Comparison of ENCODE assay signal across 8 cellular contexts in genomic region chr20:63775096-63775978, GRCh38. TPM values are rescaled to one million over a fixed set of nuclear protein-coding genes. Genes with fewer than 3 reads are reported as not detected.
DNase-seq lines count a peak whose midpoint lies in the region; ATAC-seq lines count a peak whose summit lies in the region.

No MANE protein-coding gene starts in this region.

- H3K4me1 ChIP-seq in adipocyte (ENCODE audit: control insufficient read depth, insufficient read depth, low read length): no peaks in the 10 kb centered on the region
- H3K4me1 ChIP-seq in right cardiac atrium (ENCODE audit: control insufficient read depth, insufficient read depth, low read length): no peaks in the 10 kb centered on the region

- H3K9ac ChIP-seq in adipocyte (ENCODE audit: low read length): peak overlapping the region; percentile 58

- H3K27me3 ChIP-seq in adipocyte (replicated peaks; ENCODE audit: control insufficient read depth, insufficient read depth, low read length): peaks cover 4% of the 10 kb centered on the region
- H3K27me3 ChIP-seq in right cardiac atrium (ENCODE audit: control insufficient read depth, insufficient read depth): no peaks in the 10 kb centered on the region

- H3K36me3 Mint-ChIP-seq in activated CD4-positive, alpha-beta memory T cell treated with anti-CD3 and anti-CD28 coated beads for 36 hours: no peaks in the 10 kb centered on the region
- no peaks in the 10 kb centered on the region for H3K36me3 Mint-ChIP-seq in activated CD4-positive, alpha-beta memory T cell treated with anti-CD3 and anti-CD28 coated beads, Interleukin-2, amount 10 ng/mL, durations not matched to agents 7 days and 5 days (ENCODE audit: low read depth)

- ATAC-seq in right cardiac atrium (peak; percentile 41 to 44), HG02798 (IDR thresholded peaks at IDR 0.05; ENCODE audit: poor library complexity, unreplicated experiment) (no peak), HG02870 (IDR thresholded peaks at IDR 0.05; ENCODE audit: unreplicated experiment) (no peak), GM19328 (IDR thresholded peaks at IDR 0.05; ENCODE audit: unreplicated experiment) (no peak)

- H3K4me3 ChIP-seq in adipocyte (ENCODE audit: low read length) (peak overlapping the region; percentile 75), right cardiac atrium (ENCODE audit: low read length) (no peak overlapping the region)

- WGBS in right cardiac atrium: 43% methylated on average over 67 of the region's 67 CpGs

- H3K4me3 Mint-ChIP-seq in activated CD4-positive, alpha-beta memory T cell treated with anti-CD3 and anti-CD28 coated beads for 36 hours: no peak overlapping the region
- H3K4me3 Mint-ChIP-seq in activated CD4-positive, alpha-beta memory T cell treated with anti-CD3 and anti-CD28 coated beads, Interleukin-2, amount 10 ng/mL, durations not matched to agents 7 days and 5 days: no peak overlapping the region

- no peak overlapping the region for H3K27ac Mint-ChIP-seq in activated CD4-positive, alpha-beta memory T cell treated with anti-CD3 and anti-CD28 coated beads for 36 hours
- no peak overlapping the region for H3K27ac Mint-ChIP-seq in activated CD4-positive, alpha-beta memory T cell treated with anti-CD3 and anti-CD28 coated beads, Interleukin-2, amount 10 ng/mL, durations not matched to agents 7 days and 5 days

- CTCF ChIA-PET in activated CD4-positive, alpha-beta memory T cell treated with anti-CD3 and anti-CD28 coated beads for 36 hours (lab: Charles Lee): interaction anchor here (0.5 to 2.2 kb wide), 9 partner anchors 9 to 344 kb away, joined by 3 to 8 read pairs (median 4); partner anchors contain the start of gene TPD52L2
- CTCF ChIA-PET in activated CD4-positive, alpha-beta memory T cell treated with anti-CD3 and anti-CD28 coated beads, Interleukin-2, amount 10 ng/mL, durations not matched to agents 7 days and 5 days (lab: Charles Lee): interaction anchor here (1.1 to 1.5 kb wide), 2 partner anchors 9 to 11 kb away, joined by 3 read pairs; no protein-coding TSS in a partner anchor

- peak; percentile 24 for DNase-seq in activated CD4-positive, alpha-beta memory T cell treated with anti-CD3 and anti-CD28 coated beads for 36 hours
- DNase-seq in activated CD4-positive, alpha-beta memory T cell treated with anti-CD3 and anti-CD28 coated beads, Interleukin-2, amount 10 ng/mL, durations not matched to agents 7 days and 5 days: no peak
- peak; percentile 78 for DNase-seq in adipocyte (ENCODE audit: low read depth)
- peak; percentile 58 to 85 (median 85) for DNase-seq in right cardiac atrium
- peak; percentile 57 for DNase-seq in stimulated activated CD4-positive, alpha-beta T cell treated with anti-CD3 and anti-CD28 coated beads, Interleukin-15, amount 100 ng/mL, for 24 hours

- H3K4me1 Mint-ChIP-seq in activated CD4-positive, alpha-beta memory T cell treated with anti-CD3 and anti-CD28 coated beads for 36 hours (ENCODE audit: low read depth): no peaks in the 10 kb centered on the region
- H3K4me1 Mint-ChIP-seq in activated CD4-positive, alpha-beta memory T cell treated with anti-CD3 and anti-CD28 coated beads, Interleukin-2, amount 10 ng/mL, durations not matched to agents 7 days and 5 days: no peaks in the 10 kb centered on the region

- no peaks in the 10 kb centered on the region for H3K27me3 Mint-ChIP-seq in activated CD4-positive, alpha-beta memory T cell treated with anti-CD3 and anti-CD28 coated beads for 36 hours
- peaks cover 2% of the 10 kb centered on the region for H3K27me3 Mint-ChIP-seq in activated CD4-positive, alpha-beta memory T cell treated with anti-CD3 and anti-CD28 coated beads, Interleukin-2, amount 10 ng/mL, durations not matched to agents 7 days and 5 days

- intact Hi-C loops in activated CD4-positive, alpha-beta memory T cell treated with anti-CD3 and anti-CD28 coated beads for 36 hours (cut with micrococcal nuclease): no loop called here
- intact Hi-C loops in right cardiac atrium (cut with DNase I): loop anchor here in 2 of 4 donors (5.0 to 10.0 kb wide), 2 partner anchors 82 to 199 kb away; partner anchors contain the start of gene SAMD10 (in 1 of the 2)

- H3K36me3 ChIP-seq in adipocyte (ENCODE audit: control insufficient read depth, insufficient read depth, low read length, severe bottlenecking): no peaks in the 10 kb centered on the region

- H3K9me3 ChIP-seq in adipocyte (ENCODE audit: control insufficient read depth, low read length): no peaks in the 10 kb centered on the region
- H3K9me3 ChIP-seq in right cardiac atrium (ENCODE audit: control insufficient read depth, low read length): no peaks in the 10 kb centered on the region

- POLR2A ChIA-PET in activated CD4-positive, alpha-beta memory T cell treated with anti-CD3 and anti-CD28 coated beads for 36 hours (lab: Charles Lee): no interaction called here
- POLR2A ChIA-PET in activated CD4-positive, alpha-beta memory T cell treated with anti-CD3 and anti-CD28 coated beads, Interleukin-2, amount 10 ng/mL, durations not matched to agents 7 days and 5 days (lab: Charles Lee): no interaction called here

- no peaks in the 10 kb centered on the region for H3K9me3 Mint-ChIP-seq in activated CD4-positive, alpha-beta memory T cell treated with anti-CD3 and anti-CD28 coated beads for 36 hours
- H3K9me3 Mint-ChIP-seq in activated CD4-positive, alpha-beta memory T cell treated with anti-CD3 and anti-CD28 coated beads, Interleukin-2, amount 10 ng/mL, durations not matched to agents 7 days and 5 days: no peaks in the 10 kb centered on the region

- H3K27ac ChIP-seq in right cardiac atrium (ENCODE audit: low read length): no peak overlapping the region

RNA-seq across cellular contexts. Expression of gene SLC2A4RG, which starts 35.8 kb away (rescaled TPM):
- 10 to 100 TPM; 58.9 to 59.0 TPM for total RNA-seq in activated CD4-positive, alpha-beta memory T cell treated with anti-CD3 and anti-CD28 coated beads for 36 hours
- 10 to 100 TPM; 88.3 to 90.4 TPM for total RNA-seq in activated CD4-positive, alpha-beta memory T cell treated with anti-CD3 and anti-CD28 coated beads, Interleukin-2, amount 10 ng/mL, durations not matched to agents 7 days and 5 days
- 10 to 100 TPM; 42.7 to 69.1 (median 50.1) TPM for total RNA-seq in right cardiac atrium
- polyA plus RNA-seq in right cardiac atrium: 39.2 TPM

RNA-seq across cellular contexts. Expression of gene LIME1, which starts 38.9 kb away (rescaled TPM):
- total RNA-seq in activated CD4-positive, alpha-beta memory T cell treated with anti-CD3 and anti-CD28 coated beads for 36 hours: 10 to 100 TPM; 14.7 to 17.6 TPM
- total RNA-seq in activated CD4-positive, alpha-beta memory T cell treated with anti-CD3 and anti-CD28 coated beads, Interleukin-2, amount 10 ng/mL, durations not matched to agents 7 days and 5 days: 100 to 1,000 TPM; 181 to 186 TPM
- 1 to 10 TPM; 2.1 to 2.9 (median 2.7) TPM for total RNA-seq in right cardiac atrium
- 2.7 TPM for polyA plus RNA-seq in right cardiac atrium

RNA-seq across cellular contexts. Expression of gene ZBTB46, which starts 55.7 kb away (rescaled TPM):
- 1 to 10 TPM; 4.6 to 5.5 TPM for total RNA-seq in activated CD4-positive, alpha-beta memory T cell treated with anti-CD3 and anti-CD28 coated beads for 36 hours
- total RNA-seq in activated CD4-positive, alpha-beta memory T cell treated with anti-CD3 and anti-CD28 coated beads, Interleukin-2, amount 10 ng/mL, durations not matched to agents 7 days and 5 days: under 1 TPM; 0.53 to 0.65 TPM
- total RNA-seq in right cardiac atrium: 10 to 100 TPM; 14.4 to 18.1 (median 16.3) TPM
- polyA plus RNA-seq in right cardiac atrium: 6.7 TPM

Comparison
In these comparisons a context has a peak if more than half of its experiments do, and no peak if none do; other contexts are left out.
1. RNA of gene LIME1, which starts 38.9 kb away (total RNA-seq): 181 to 186 TPM in activated CD4-positive, alpha-beta memory T cell treated with anti-CD3 and anti-CD28 coated beads, Interleukin-2, amount 10 ng/mL, durations not matched to agents 7 days and 5 days; 14.7 to 17.6 TPM in activated CD4-positive, alpha-beta memory T cell treated with anti-CD3 and anti-CD28 coated beads for 36 hours and 2.1 to 2.9 TPM in right cardiac atrium; every median in the first group is over 4 times any median in the second.
2. ATAC-seq: peak in right cardiac atrium (2 of 2); none in HG02798 (single experiment), HG02870 (single experiment) and GM19328 (single experiment).